Comparison of ENCODE assay signal across 22 cellular contexts in the genomic region with DNA sequence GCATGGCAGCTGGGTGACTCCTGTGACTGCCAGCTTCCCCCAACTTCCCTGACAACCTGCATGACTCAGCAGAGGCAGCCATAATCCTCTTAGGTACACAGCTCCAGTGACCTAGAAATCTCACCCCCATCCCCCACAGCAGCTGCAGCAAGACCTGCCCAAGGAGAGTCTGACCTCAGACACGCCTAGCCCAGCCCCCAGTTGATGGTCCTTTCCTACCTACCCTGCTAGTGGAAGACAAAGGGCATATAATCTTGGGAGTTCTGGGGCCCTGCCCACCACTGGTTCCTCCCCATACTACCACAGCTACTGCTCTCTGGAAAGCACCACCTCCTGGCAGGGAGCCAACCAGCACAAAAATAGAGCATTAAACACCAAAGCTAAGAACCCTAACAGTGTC.
DNase-seq lines count a peak whose midpoint lies in the region; ATAC-seq, FAIRE-seq and TF ChIP-seq lines count a peak whose summit lies in the region.
"Had no signal": no experiment of that assay in that cellular context is flagged by ENCODE, and none has a peak within 500 bp of the region (broad histone marks: within the 10 kb centered on the region; RNA-seq: fewer than 3 reads in every experiment).

No MANE protein-coding gene starts in this region.

- POLR2A ChIA-PET in HepG2 (lab: Yijun Ruan, JAX): no interaction called here

- CTCF ChIA-PET in HepG2 (lab: Yijun Ruan, JAX; ENCODE audit: low intra/inter-chr PET ratio, low total read pairs): no interaction called here

- H3K4me1 ChIP-seq in HepG2 (ENCODE audit: insufficient read depth, low read length): peaks cover 9% of the 10 kb centered on the region
- H3K4me1 ChIP-seq in right lobe of liver: no peaks in the 10 kb centered on the region
- H3K4me1 ChIP-seq in NT2/D1 (ENCODE audit: insufficient read depth, insufficient read length): peaks cover 5% of the 10 kb centered on the region
- H3K4me1 ChIP-seq in endodermal cell (ENCODE audit: control insufficient read depth, insufficient read depth, low read length): no peaks in the 10 kb centered on the region
- H3K4me1 ChIP-seq in gastrocnemius medialis: no peaks in the 10 kb centered on the region
- H3K4me1 ChIP-seq: psoas muscle had no signal

- H3K27ac ChIP-seq in HepG2 (ENCODE audit: extremely low read length, insufficient read depth, low read length) (no peak overlapping the region), right lobe of liver (no peak overlapping the region), endodermal cell (ENCODE audit: low read depth, low read length) (no peak overlapping the region), gastrocnemius medialis (no peak overlapping the region)
- H3K27ac ChIP-seq: psoas muscle had no signal

- intact Hi-C loops in HepG2 (cut with micrococcal nuclease; ENCODE audit: unreplicated experiment) (no loop called here), right lobe of liver (cut with DNase I) (no loop called here), Right ventricle myocardium superior (cut with DNase I) (no loop called here), gastrocnemius medialis (cut with DNase I; ENCODE audit: low total_unique reads) (no loop called here)

- FAIRE-seq in HepG2 (lab: Jason Lieb, UNC): no peak
- FAIRE-seq: GM12892, H54 had no signal

- no peak overlapping the region for H2AFZ ChIP-seq in HepG2 (ENCODE audit: low read length)

- H3K9ac ChIP-seq in HepG2 (ENCODE audit: insufficient read depth, low read depth, low read length) (no peak overlapping the region), NT2/D1 (ENCODE audit: insufficient read length, low read depth) (no peak overlapping the region), endodermal cell (ENCODE audit: extremely low read depth, low read length, poor library complexity, severe bottlenecking) (no peak overlapping the region)

- WGBS in HepG2 (ENCODE audit: low lambda C conversion rate): 0% methylated on average over 1 of the region's 1 CpG
- 29% methylated on average over 1 of the region's 1 CpG for WGBS in right lobe of liver (ENCODE audit: insufficient coverage, low coverage, low lambda C conversion rate, missing lambda C conversion rate)
- 81% methylated on average over 1 of the region's 1 CpG; no CpG with 5 or more reads in 1 of the 2 experiments for WGBS in endodermal cell (ENCODE audit: insufficient coverage in 1 of 2, insufficient read length in 1 of 2), 2 experiments

- no peaks in the 10 kb centered on the region for H3K36me3 Mint-ChIP-seq in endodermal cell (ENCODE audit: low read depth)
- H3K36me3 Mint-ChIP-seq: CD4-positive, alpha-beta memory T cell had no signal

- no peaks in the 10 kb centered on the region for H4K20me1 ChIP-seq in HepG2 (ENCODE audit: insufficient read depth, low read length)

- no peaks in the 10 kb centered on the region for H3K36me3 ChIP-seq in HepG2 (replicated peaks in 1 of 2; ENCODE audit: control insufficient read depth in 1 of 2, insufficient read depth in 2 of 2, low read length in 2 of 2)
- H3K36me3 ChIP-seq in right lobe of liver: no peaks in the 10 kb centered on the region
- H3K36me3 ChIP-seq in NT2/D1 (ENCODE audit: insufficient read depth, insufficient read length, low read length): no peaks in the 10 kb centered on the region
- no peaks in the 10 kb centered on the region for H3K36me3 ChIP-seq in endodermal cell (ENCODE audit: control insufficient read depth, insufficient read depth, low read length)
- no peaks in the 10 kb centered on the region for H3K36me3 ChIP-seq in gastrocnemius medialis

- no peak for TF ChIP-seq CTCF in HepG2 (CRISPR knock-in tag; IDR thresholded peaks at IDR 0.05)
- TF ChIP-seq CTCF in right lobe of liver (IDR thresholded peaks at IDR 0.05): no peak
- TF ChIP-seq CTCF in endodermal cell (conservative IDR thresholded peaks at IDR 0.05): no peak
- no peak for TF ChIP-seq CTCF in gastrocnemius medialis (IDR thresholded peaks at IDR 0.05 in 4 of 5, conservative IDR thresholded peaks at IDR 0.05 in 1 of 5)

- peak; percentile 16 for DNase-seq in HepG2 (ENCODE audit: low spot score)
- DNase-seq in right lobe of liver: no peak
- DNase-seq in NT2/D1 (ENCODE audit: low read depth, low spot score): peak; percentile 13
- peak; percentile 72 for DNase-seq in endodermal cell
- DNase-seq in Right ventricle myocardium superior: no peak
- DNase-seq in gastrocnemius medialis: no peak
- DNase-seq: activated CD4-positive, alpha-beta T cell treated with anti-CD3 and anti-CD28 coated beads, Interleukin-2, amount 10 ng/mL, durations not matched to agents 24 days and 14 days; activated naive CD4-positive, alpha-beta T cell treated with anti-CD3 and anti-CD28 coated beads, Interleukin-2, amount 50 U/mL, for 16 hours; activated T-cell treated with anti-CD3 and anti-CD28 coated beads for 4 hours; CD4-positive, alpha-beta memory T cell; cortex of kidney; erythroblast; glutamatergic neuron; NCI-H1930; nephron progenitor cell; psoas muscle; stimulated activated naive CD8-positive, alpha-beta T cell treated with anti-CD3 and anti-CD28 coated beads, Interleukin-15, Interleukin-2, amounts not matched to agents 100 U/mL and 50 U/mL, for 24 hours; T1000 had no signal

- no peak for ATAC-seq in HepG2
- ATAC-seq in right lobe of liver: no peak
- no peak for ATAC-seq in Right ventricle myocardium superior (ENCODE audit: poor library complexity)
- ATAC-seq in GM18511 (IDR thresholded peaks at IDR 0.05; ENCODE audit: unreplicated experiment): no peak
- no peak for ATAC-seq in HG02981 (IDR thresholded peaks at IDR 0.05; ENCODE audit: unreplicated experiment)
- no peak for ATAC-seq in gastrocnemius medialis
- ATAC-seq: psoas muscle; stimulated activated naive CD8-positive, alpha-beta T cell treated with anti-CD3 and anti-CD28 coated beads, Interleukin-15, Interleukin-2, amounts not matched to agents 100 U/mL and 50 U/mL, for 24 hours had no signal

- BruUV-seq in HepG2 (replicated peaks; lab: Mats Ljungman, UMichigan): no TSS peak

- H3K4me1 Mint-ChIP-seq in endodermal cell: peaks cover 24% of the 10 kb centered on the region
- H3K4me1 Mint-ChIP-seq: activated CD4-positive, alpha-beta T cell treated with anti-CD3 and anti-CD28 coated beads, Interleukin-2, amount 10 ng/mL, durations not matched to agents 24 days and 14 days; CD4-positive, alpha-beta memory T cell had no signal

- no peaks in the 10 kb centered on the region for H3K27me3 Mint-ChIP-seq in endodermal cell (ENCODE audit: insufficient read depth)

- TF ChIP-seq EP300 in HepG2 (IDR thresholded peaks at IDR 0.05; ENCODE audit: low read depth in 2 of 2, low read length in 2 of 2) (no peak), HepG2 (CRISPR knock-in tag; IDR thresholded peaks at IDR 0.05; ENCODE audit: borderline replicate concordance) (no peak)

- H3K4me3 ChIP-seq in HepG2 (replicated peaks in 1 of 3; ENCODE audit: insufficient read depth in 1 of 3, low read depth in 2 of 3, low read length in 3 of 3) (no peak overlapping the region), right lobe of liver (no peak overlapping the region), NT2/D1 (ENCODE audit: insufficient read length, low read depth) (no peak overlapping the region), endodermal cell (ENCODE audit: low read length) (peak overlapping the region; percentile 12), gastrocnemius medialis (no peak overlapping the region)
- H3K4me3 ChIP-seq: psoas muscle had no signal

- peaks cover 12% of the 10 kb centered on the region for H3K9me3 Mint-ChIP-seq in endodermal cell
- H3K9me3 Mint-ChIP-seq: activated CD4-positive, alpha-beta T cell treated with anti-CD3 and anti-CD28 coated beads, Interleukin-2, amount 10 ng/mL, durations not matched to agents 24 days and 14 days had no signal

- H3K4me2 ChIP-seq in HepG2 (ENCODE audit: low read depth, low read length): peak overlapping the region; percentile 28; the same call in 1 of the 2 replicates

- no peak overlapping the region for H3K4me3 Mint-ChIP-seq in endodermal cell
- H3K4me3 Mint-ChIP-seq: activated CD4-positive, alpha-beta T cell treated with anti-CD3 and anti-CD28 coated beads, Interleukin-2, amount 10 ng/mL, durations not matched to agents 24 days and 14 days; CD4-positive, alpha-beta memory T cell; nephron progenitor cell had no signal

- TF ChIP-seq POLR2A in HepG2 (IDR thresholded peaks at IDR 0.05; ENCODE audit: insufficient read depth in 1 of 2, low read depth in 2 of 2, low read length in 2 of 2) (no peak), right lobe of liver (IDR thresholded peaks at IDR 0.05) (no peak), gastrocnemius medialis (IDR thresholded peaks at IDR 0.05) (no peak)

- H3K27me3 ChIP-seq in HepG2 (ENCODE audit: control insufficient read depth in 1 of 2, insufficient read depth in 2 of 2, low read length in 2 of 2) (0 out of 5 replicates have a peak, but pooled peaks cover 0 to 4% of the 10 kb centered on the region in 2 experiments), right lobe of liver (no peaks in the 10 kb centered on the region), NT2/D1 (ENCODE audit: insufficient read depth, insufficient read length) (no peaks in the 10 kb centered on the region), endodermal cell (ENCODE audit: control insufficient read depth, insufficient read depth, low read length, poor library complexity, severe bottlenecking) (no peaks in the 10 kb centered on the region), gastrocnemius medialis (no peaks in the 10 kb centered on the region)

- H3K27ac Mint-ChIP-seq in endodermal cell: peak overlapping the region; percentile 86
- H3K27ac Mint-ChIP-seq: activated CD4-positive, alpha-beta T cell treated with anti-CD3 and anti-CD28 coated beads, Interleukin-2, amount 10 ng/mL, durations not matched to agents 24 days and 14 days; CD4-positive, alpha-beta memory T cell; nephron progenitor cell had no signal

- H3K9me3 ChIP-seq in HepG2 (ENCODE audit: low read length) (no peaks in the 10 kb centered on the region), right lobe of liver (no peaks in the 10 kb centered on the region), NT2/D1 (ENCODE audit: insufficient read depth, low read length) (no peaks in the 10 kb centered on the region), endodermal cell (ENCODE audit: control insufficient read depth, low read length) (no peaks in the 10 kb centered on the region), gastrocnemius medialis (no peaks in the 10 kb centered on the region)
- H3K9me3 ChIP-seq: psoas muscle had no signal

- H3K79me2 ChIP-seq in HepG2 (ENCODE audit: insufficient read depth, low read length): no peaks in the 10 kb centered on the region

- TF ChIP-seq RAD21 in HepG2 (CRISPR knock-in tag; IDR thresholded peaks at IDR 0.05): no peak

- in situ Hi-C loops in HepG2 (cut with HindIII; ENCODE audit: extremely low pct_ligation_motif_present, low pct_unique_long_range_greater_than_20kb): no loop called here
- in situ Hi-C loops in gastrocnemius medialis (cut with MboI; ENCODE audit: low sequenced_read_pairs in 4 of 4): no loop called here

Comparison
In these comparisons a context has a peak if more than half of its experiments do, and no peak if none do; other contexts are left out.
1. DNase-seq: peak in HepG2 (single experiment), NT2/D1 (single experiment) and endodermal cell (single experiment); none in right lobe of liver (0 of 3), Right ventricle myocardium superior (single experiment) and gastrocnemius medialis (0 of 2).